ENCODE assay signal across 10 cellular contexts in genomic region chr11:81007046-81007445, GRCh38.
DNase-seq lines count a peak whose midpoint lies in the region; ATAC-seq and TF ChIP-seq lines count a peak whose summit lies in the region.
"Had no signal": no experiment of that assay in that cellular context is flagged by ENCODE, and none has a peak within 500 bp of the region (broad histone marks: within the 10 kb centered on the region; RNA-seq: fewer than 3 reads in every experiment).

No MANE protein-coding gene starts in this region.

- no peaks in the 10 kb centered on the region for H3K36me3 ChIP-seq in colonic mucosa
- H3K36me3 ChIP-seq: lower lobe of right lung had no signal

- DNase-seq in NCI-H748 (lab: John Stamatoyannopoulos, UW; ENCODE audit: unreplicated experiment) (peak; percentile 3), NCI-H748 treated with DMSO at 0.1 percent for 48 hours (lab: John Stamatoyannopoulos, UW) (no peak), NCI-H69 (lab: John Stamatoyannopoulos, UW) (peak; percentile 7), dorsolateral prefrontal cortex (no peak), retinal pigment epithelial cell (ENCODE audit: low read depth) (no peak), SHP77 treated with DMSO at 0.1 percent for 48 hours (lab: John Stamatoyannopoulos, UW) (no peak), colonic mucosa (no peak)
- DNase-seq: AML-193, lower lobe of right lung had no signal

- no peaks in the 10 kb centered on the region for H3K9me3 ChIP-seq in colonic mucosa
- H3K9me3 ChIP-seq: lower lobe of right lung had no signal

- H3K4me3 ChIP-seq in dorsolateral prefrontal cortex, result no peak overlapping the region
- H3K4me3 ChIP-seq in retinal pigment epithelial cell (ENCODE audit: low read length), result no peak overlapping the region
- H3K4me3 ChIP-seq in colonic mucosa, result no peak overlapping the region
- H3K4me3 ChIP-seq: lower lobe of right lung had no signal

- no peaks in the 10 kb centered on the region for H3K4me1 ChIP-seq in colonic mucosa
- H3K4me1 ChIP-seq: lower lobe of right lung had no signal

- ATAC-seq in GM18511 (IDR thresholded peaks at IDR 0.05; ENCODE audit: unreplicated experiment), result no peak
- ATAC-seq: lower lobe of right lung had no signal

- intact Hi-C loops in dorsolateral prefrontal cortex (cut with DNase I) (no loop called here), colonic mucosa (cut with DNase I) (no loop called here)

- H3K27me3 ChIP-seq in dorsolateral prefrontal cortex (peaks cover 0 to 2% (median 0%) of the 10 kb centered on the region in 45 donors), colonic mucosa (no peaks in the 10 kb centered on the region)

- no peak overlapping the region for H3K9ac ChIP-seq in colonic mucosa (ENCODE audit: low read depth in 2 of 2, low read length in 2 of 2)

- TF ChIP-seq CTCF in dorsolateral prefrontal cortex (IDR thresholded peaks at IDR 0.05 in 54 of 56, conservative IDR thresholded peaks at IDR 0.05 in 2 of 56; ENCODE audit: low read depth in 1 of 56, partially characterized antibody in 56 of 56), result peak in 36 of 56 donors; percentile 7 to 49 (median 32)
- peak; percentile 23 for TF ChIP-seq CTCF in retinal pigment epithelial cell (conservative IDR thresholded peaks at IDR 0.05; ENCODE audit: low read depth, low read length)
- no peak for TF ChIP-seq CTCF in colonic mucosa (IDR thresholded peaks at IDR 0.05)

- H3K27ac ChIP-seq in dorsolateral prefrontal cortex (no peak overlapping the region), colonic mucosa (no peak overlapping the region)
- H3K27ac ChIP-seq: lower lobe of right lung had no signal

Comparison
In these comparisons a context has a peak if more than half of its experiments do, and no peak if none do; other contexts are left out.
1. DNase-seq: peak in NCI-H748 (single experiment) and NCI-H69 (single experiment); none in NCI-H748 treated with DMSO at 0.1 percent for 48 hours (single experiment), dorsolateral prefrontal cortex (0 of 10), retinal pigment epithelial cell (single experiment), SHP77 treated with DMSO at 0.1 percent for 48 hours (single experiment) and colonic mucosa (single experiment).